ENCODE assay signal across 13 cellular contexts in the genomic region with DNA sequence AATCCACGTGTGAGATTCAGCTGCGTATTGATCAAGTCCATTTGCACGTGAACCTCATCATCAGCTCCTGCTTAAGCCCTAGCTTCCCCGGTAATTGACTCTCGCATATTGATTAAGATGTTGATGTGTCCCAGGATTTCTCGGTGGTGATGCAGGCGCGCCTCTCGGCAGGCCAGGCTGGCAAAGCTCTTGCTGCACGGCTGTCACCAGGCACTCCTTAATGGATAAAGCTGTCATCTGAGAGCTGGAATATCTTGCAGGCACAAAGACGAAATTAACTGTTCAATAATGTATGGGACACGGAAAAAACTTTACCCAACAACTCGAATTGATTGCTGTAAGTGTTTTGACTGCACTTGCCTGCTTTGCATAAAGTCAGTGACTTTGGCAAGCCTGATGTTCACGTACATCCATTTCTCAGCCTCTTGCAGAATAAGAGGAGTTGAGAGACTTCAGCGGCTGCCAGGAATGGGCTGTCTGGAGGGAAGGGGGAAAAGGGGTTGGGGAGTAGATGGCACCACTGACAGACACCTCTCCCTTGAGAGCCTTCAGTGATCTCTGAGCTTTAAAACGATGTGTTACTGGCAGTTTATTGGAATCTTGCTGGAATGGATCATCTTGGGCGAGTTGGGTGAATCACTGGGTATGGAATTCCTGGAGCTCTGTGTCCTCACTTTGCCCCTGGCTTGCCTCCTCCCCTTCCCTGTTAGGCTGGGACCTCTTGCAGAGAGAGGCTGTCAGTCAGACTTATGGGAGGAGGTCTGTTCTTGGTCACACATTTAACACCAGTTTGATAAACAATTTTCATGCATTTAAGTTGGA.
A peak's percentile ranks its signal among the peaks of the same experiment; 100 is the strongest.
DNase-seq lines count a peak whose midpoint lies in the region; ATAC-seq and TF ChIP-seq lines count a peak whose summit lies in the region.
"Had no signal": no experiment of that assay in that cellular context is flagged by ENCODE, and none has a peak within 500 bp of the region (broad histone marks: within the 10 kb centered on the region; RNA-seq: fewer than 3 reads in every experiment).

No MANE protein-coding gene starts in this region.

- ATAC-seq in GM21717 (IDR thresholded peaks at IDR 0.05; ENCODE audit: unreplicated experiment), result no peak
- ATAC-seq: left colon had no signal

- peak; percentile 91 for DNase-seq in AG08395 (ENCODE audit: low spot score)
- DNase-seq in LHCN-M2 (ENCODE audit: low read depth), result peak; percentile 95
- no peak for DNase-seq in colonic mucosa
- no peak for DNase-seq in NCI-H510A treated with DMSO at 0.1 percent for 48 hours (lab: John Stamatoyannopoulos, UW)
- no peak for DNase-seq in stimulated activated CD4-positive, alpha-beta T cell treated with anti-CD3 and anti-CD28 coated beads, Interleukin-4, amount 100 ng/mL, for 4 hours
- no peak for DNase-seq in stimulated activated CD4-positive, alpha-beta T cell treated with anti-CD3 and anti-CD28 coated beads, Interleukin-2, amount 100 ng/mL, for 24 hours
- DNase-seq: Caco-2; caudate nucleus; left colon; spleen; stimulated activated naive CD4-positive, alpha-beta T cell treated with Interleukin-2 at 50 U/mL for 16 hours had no signal

- peak overlapping the region; percentile 4 for H3K27ac ChIP-seq in colonic mucosa
- H3K27ac ChIP-seq in muscle layer of colon (ENCODE audit: low read depth, low read length), result peak overlapping the region; percentile 60
- H3K27ac ChIP-seq: spleen had no signal

- intact Hi-C loops in colonic mucosa (cut with DNase I), result loop anchor here (10.0 kb wide), 1 partner anchor 58 kb away; no protein-coding TSS in a partner anchor

- H3K9ac ChIP-seq in colonic mucosa (ENCODE audit: low read depth in 2 of 2, low read length in 2 of 2), result no peak overlapping the region
- no peak overlapping the region for H3K9ac ChIP-seq in muscle layer of colon (ENCODE audit: low read length)

- H3K36me3 ChIP-seq in colonic mucosa (no peaks in the 10 kb centered on the region), muscle layer of colon (ENCODE audit: insufficient read depth, low read length) (no peaks in the 10 kb centered on the region)
- H3K36me3 ChIP-seq: spleen had no signal

- H3K27me3 ChIP-seq in colonic mucosa, result no peaks in the 10 kb centered on the region
- no peaks in the 10 kb centered on the region for H3K27me3 ChIP-seq in muscle layer of colon (ENCODE audit: control insufficient read depth in 1 of 2, insufficient read depth in 2 of 2, low read length in 2 of 2)

- no peak for TF ChIP-seq CTCF in colonic mucosa (IDR thresholded peaks at IDR 0.05)

- H3K4me3 ChIP-seq in colonic mucosa (no peak overlapping the region), muscle layer of colon (ENCODE audit: low read depth in 1 of 2, low read length in 2 of 2) (no peak overlapping the region)
- H3K4me3 ChIP-seq: spleen had no signal

- H3K9me3 ChIP-seq in colonic mucosa (no peaks in the 10 kb centered on the region), muscle layer of colon (ENCODE audit: low read length) (no peaks in the 10 kb centered on the region)
- H3K9me3 ChIP-seq: Caco-2, spleen had no signal

- no peaks in the 10 kb centered on the region for H3K4me1 ChIP-seq in colonic mucosa
- H3K4me1 ChIP-seq in muscle layer of colon (ENCODE audit: insufficient read depth, low read length), result peaks cover 21% of the 10 kb centered on the region
- H3K4me1 ChIP-seq: Caco-2, spleen had no signal

Comparison
In these comparisons a context has a peak if more than half of its experiments do, and no peak if none do; other contexts are left out.
1. DNase-seq: peak in AG08395 (single experiment) and LHCN-M2 (single experiment); none in colonic mucosa (single experiment), NCI-H510A treated with DMSO at 0.1 percent for 48 hours (single experiment), stimulated activated CD4-positive, alpha-beta T cell treated with anti-CD3 and anti-CD28 coated beads, Interleukin-4, amount 100 ng/mL, for 4 hours (0 of 2) and stimulated activated CD4-positive, alpha-beta T cell treated with anti-CD3 and anti-CD28 coated beads, Interleukin-2, amount 100 ng/mL, for 24 hours (0 of 2).